6 cellular contexts compared by ENCODE assay signal in the genomic region with DNA sequence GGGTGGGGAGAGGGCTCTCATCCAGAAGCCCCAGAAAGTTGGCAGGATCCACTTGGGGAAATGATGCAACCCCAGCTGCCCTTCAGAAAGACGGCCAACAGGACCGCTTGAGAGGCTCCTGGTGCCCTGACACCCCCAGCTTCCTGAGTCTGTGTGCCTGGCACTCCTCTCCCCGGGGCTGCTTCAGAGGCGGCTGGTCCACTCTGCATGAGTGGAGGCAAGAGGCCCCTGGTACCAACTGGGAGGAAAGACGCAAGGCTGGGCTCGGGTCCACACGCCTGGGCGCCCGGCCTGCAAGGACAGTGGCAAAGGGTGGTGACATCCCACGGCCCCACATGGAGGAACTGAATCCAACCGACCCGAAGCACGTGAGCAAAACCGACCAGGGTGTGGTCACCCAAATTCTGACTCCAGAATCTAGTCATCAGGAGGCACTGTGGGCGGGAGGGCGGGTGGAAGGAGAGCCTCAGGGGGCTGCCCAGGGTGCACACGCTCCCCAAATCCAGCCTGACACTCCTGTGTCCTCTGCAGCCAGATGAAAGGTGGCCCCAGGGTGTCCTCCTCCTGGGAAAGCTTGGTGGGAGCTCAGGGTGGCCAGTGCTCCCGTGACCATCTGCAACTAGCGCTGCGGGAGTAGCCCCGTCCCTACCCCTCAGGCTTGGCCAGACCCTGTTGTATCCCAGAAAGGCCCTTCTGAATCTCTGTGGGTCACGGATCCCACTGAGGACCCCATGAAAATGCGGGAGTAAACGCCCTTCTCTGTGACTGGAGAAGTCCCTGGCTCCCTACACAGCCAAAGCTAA. TPM values are rescaled to one million over a fixed set of nuclear protein-coding genes. Genes with fewer than 3 reads are reported as not detected.
DNase-seq lines count a peak whose midpoint lies in the region; ATAC-seq and TF ChIP-seq lines count a peak whose summit lies in the region.

No MANE protein-coding gene starts in this region.

- no peak overlapping the region for H3K27ac Mint-ChIP-seq in activated T-helper 2 cell treated with anti-CD3 and anti-CD28 coated beads, Interferon-gamma antibody, Interleukin-2, Interleukin-4, amounts not matched to agents 10 μg/mL and 5 μg/mL and 100 μg/mL, durations not matched to agents 14 hours and 24 hours and 36 hours
- H3K27ac Mint-ChIP-seq in memory B cell = peak overlapping the region; percentile 100

- TF ChIP-seq CTCF in GM12875 (IDR thresholded peaks at IDR 0.05; ENCODE audit: borderline replicate concordance, insufficient read depth, low read depth, low read length) = no peak

- intact Hi-C loops in activated T-helper 2 cell treated with anti-CD3 and anti-CD28 coated beads, Interferon-gamma antibody, Interleukin-2, Interleukin-4, amounts not matched to agents 10 μg/mL and 5 μg/mL and 100 μg/mL, durations not matched to agents 14 hours and 24 hours and 36 hours (cut with micrococcal nuclease) = no loop called here

- DNase-seq in activated T-helper 2 cell treated with anti-CD3 and anti-CD28 coated beads, Interferon-gamma antibody, Interleukin-2, Interleukin-4, amounts not matched to agents 10 μg/mL and 5 μg/mL and 100 μg/mL, durations not matched to agents 14 hours and 24 hours and 36 hours (ENCODE audit: low spot score) = no peak
- DNase-seq in memory B cell (ENCODE audit: low spot score in 2 of 2) = no peak
- no peak for DNase-seq in NCI-H524 treated with DMSO at 0.1 percent for 48 hours (lab: John Stamatoyannopoulos, UW)

- peaks cover 17% of the 10 kb centered on the region for H3K4me1 Mint-ChIP-seq in activated T-helper 2 cell treated with anti-CD3 and anti-CD28 coated beads, Interferon-gamma antibody, Interleukin-2, Interleukin-4, amounts not matched to agents 10 μg/mL and 5 μg/mL and 100 μg/mL, durations not matched to agents 14 hours and 24 hours and 36 hours (ENCODE audit: low read depth)
- peaks cover 17% of the 10 kb centered on the region for H3K4me1 Mint-ChIP-seq in memory B cell

- ATAC-seq in memory B cell (ENCODE audit: low read depth) (no peak), GM19035 (IDR thresholded peaks at IDR 0.05; ENCODE audit: unreplicated experiment) (no peak), GM21360 (IDR thresholded peaks at IDR 0.05; ENCODE audit: unreplicated experiment) (no peak)

- H3K27me3 Mint-ChIP-seq in activated T-helper 2 cell treated with anti-CD3 and anti-CD28 coated beads, Interferon-gamma antibody, Interleukin-2, Interleukin-4, amounts not matched to agents 10 μg/mL and 5 μg/mL and 100 μg/mL, durations not matched to agents 14 hours and 24 hours and 36 hours (ENCODE audit: low read depth) = no peaks in the 10 kb centered on the region
- no peaks in the 10 kb centered on the region for H3K27me3 Mint-ChIP-seq in memory B cell

- H3K4me3 Mint-ChIP-seq in activated T-helper 2 cell treated with anti-CD3 and anti-CD28 coated beads, Interferon-gamma antibody, Interleukin-2, Interleukin-4, amounts not matched to agents 10 μg/mL and 5 μg/mL and 100 μg/mL, durations not matched to agents 14 hours and 24 hours and 36 hours (ENCODE audit: low read depth) = peak overlapping the region; percentile 51
- H3K4me3 Mint-ChIP-seq in memory B cell = peak overlapping the region; percentile 90

- peak overlapping the region; percentile 23 for H3K4me3 ChIP-seq in GM12875 (ENCODE audit: low read depth, low read length)

- no peaks in the 10 kb centered on the region for H3K9me3 Mint-ChIP-seq in activated T-helper 2 cell treated with anti-CD3 and anti-CD28 coated beads, Interferon-gamma antibody, Interleukin-2, Interleukin-4, amounts not matched to agents 10 μg/mL and 5 μg/mL and 100 μg/mL, durations not matched to agents 14 hours and 24 hours and 36 hours
- H3K9me3 Mint-ChIP-seq in memory B cell = no peaks in the 10 kb centered on the region

- peaks cover 38% of the 10 kb centered on the region for H3K36me3 Mint-ChIP-seq in activated T-helper 2 cell treated with anti-CD3 and anti-CD28 coated beads, Interferon-gamma antibody, Interleukin-2, Interleukin-4, amounts not matched to agents 10 μg/mL and 5 μg/mL and 100 μg/mL, durations not matched to agents 14 hours and 24 hours and 36 hours (ENCODE audit: low read depth)
- peaks cover 9% of the 10 kb centered on the region for H3K36me3 Mint-ChIP-seq in memory B cell

RNA-seq across cellular contexts. Expression of gene RNH1, which starts 3.7 kb away (rescaled TPM):
- 126 and 127 TPM in 2 replicates for total RNA-seq in activated T-helper 2 cell treated with anti-CD3 and anti-CD28 coated beads, Interferon-gamma antibody, Interleukin-2, Interleukin-4, amounts not matched to agents 10 μg/mL and 5 μg/mL and 100 μg/mL, durations not matched to agents 14 hours and 24 hours and 36 hours

RNA-seq across cellular contexts. Expression of gene HRAS, which starts 32.0 kb away (rescaled TPM):
- total RNA-seq in activated T-helper 2 cell treated with anti-CD3 and anti-CD28 coated beads, Interferon-gamma antibody, Interleukin-2, Interleukin-4, amounts not matched to agents 10 μg/mL and 5 μg/mL and 100 μg/mL, durations not matched to agents 14 hours and 24 hours and 36 hours = 70.5 and 71.5 TPM in 2 replicates

RNA-seq across cellular contexts. Expression of gene LRRC56, which starts 33.9 kb away (rescaled TPM):
- total RNA-seq in activated T-helper 2 cell treated with anti-CD3 and anti-CD28 coated beads, Interferon-gamma antibody, Interleukin-2, Interleukin-4, amounts not matched to agents 10 μg/mL and 5 μg/mL and 100 μg/mL, durations not matched to agents 14 hours and 24 hours and 36 hours = 1.3 and 2.2 TPM in 2 replicates

RNA-seq across cellular contexts. Expression of gene PTDSS2, which starts 53.3 kb away (rescaled TPM):
- 32.1 and 34.4 TPM in 2 replicates for total RNA-seq in activated T-helper 2 cell treated with anti-CD3 and anti-CD28 coated beads, Interferon-gamma antibody, Interleukin-2, Interleukin-4, amounts not matched to agents 10 μg/mL and 5 μg/mL and 100 μg/mL, durations not matched to agents 14 hours and 24 hours and 36 hours

RNA-seq across cellular contexts. Expression of gene LMNTD2, which starts 57.2 kb away (rescaled TPM):
- total RNA-seq in activated T-helper 2 cell treated with anti-CD3 and anti-CD28 coated beads, Interferon-gamma antibody, Interleukin-2, Interleukin-4, amounts not matched to agents 10 μg/mL and 5 μg/mL and 100 μg/mL, durations not matched to agents 14 hours and 24 hours and 36 hours = 1.1 and 1.3 TPM in 2 replicates
